ENCODE assay signal across 8 cellular contexts in genomic region chr11:7571640-7572000, GRCh38. TPM values are rescaled to one million over a fixed set of nuclear protein-coding genes. Genes with fewer than 3 reads are reported as not detected.
DNase-seq lines count a peak whose midpoint lies in the region; ATAC-seq lines count a peak whose summit lies in the region.

No MANE protein-coding gene starts in this region.

- no peaks in the 10 kb centered on the region for H3K9me3 ChIP-seq in skeletal muscle tissue (ENCODE audit: control insufficient read depth in 3 of 3, low read length in 3 of 3)

- no peaks in the 10 kb centered on the region for H3K27me3 ChIP-seq in skeletal muscle tissue (ENCODE audit: control insufficient read depth in 3 of 3, insufficient read depth in 3 of 3, low read length in 3 of 3)

- H3K4me3 ChIP-seq in skeletal muscle tissue (ENCODE audit: low read length in 3 of 3) = no peak overlapping the region

- peaks cover 0 to 3% (median 2%) of the 10 kb centered on the region in 3 donors for H3K36me3 ChIP-seq in skeletal muscle tissue (ENCODE audit: control insufficient read depth in 3 of 3, insufficient read depth in 3 of 3, low read length in 3 of 3)

- ATAC-seq in GM21526 (IDR thresholded peaks at IDR 0.05; ENCODE audit: low FRiP score, unreplicated experiment) (peak; percentile 52), GM19328 (IDR thresholded peaks at IDR 0.05; ENCODE audit: unreplicated experiment) (no peak), HG02642 (IDR thresholded peaks at IDR 0.05; ENCODE audit: poor library complexity, unreplicated experiment) (no peak)

- H3K27ac ChIP-seq in skeletal muscle tissue (ENCODE audit: low read depth, low read length) = no peak overlapping the region

- H3K9ac ChIP-seq in skeletal muscle tissue (ENCODE audit: low read depth in 1 of 3, low read length in 3 of 3) = peak overlapping the region in 2 of 3 donors; percentile 10 to 14

- H3K4me1 ChIP-seq in skeletal muscle tissue (ENCODE audit: control insufficient read depth in 3 of 3, insufficient read depth in 3 of 3, low read length in 3 of 3) = peaks cover 42 to 59% (median 52%) of the 10 kb centered on the region in 3 donors

- DNase-seq in AG20443 (ENCODE audit: low spot score) = peak; percentile 83
- peak; percentile 91 for DNase-seq in NCI-H2171 treated with DMSO at 0.1 percent for 48 hours (lab: John Stamatoyannopoulos, UW)
- DNase-seq in astrocyte of the hippocampus (ENCODE audit: low read depth, low spot score) = peak; percentile 84
- DNase-seq in iPS-NIHi7 (ENCODE audit: extremely low spot score) = peak; percentile 82

RNA-seq across cellular contexts. Expression of gene PPFIBP2, which starts 57.8 kb away (rescaled TPM):
- total RNA-seq in skeletal muscle tissue = 65.8 TPM
